8 cellular contexts compared by ENCODE assay signal in genomic region chr15:90560229-90560771, GRCh38. TPM values are rescaled to one million over a fixed set of nuclear protein-coding genes. Genes with fewer than 3 reads are reported as not detected.
DNase-seq lines count a peak whose midpoint lies in the region; ATAC-seq and TF ChIP-seq lines count a peak whose summit lies in the region.

No MANE protein-coding gene starts in this region.

- in situ Hi-C loops in astrocyte of the cerebellum (cut with HindIII; ENCODE audit: low sequenced_read_pairs) = no loop called here

- DNase-seq in HCEC 1CT = peak; percentile 27
- DNase-seq in astrocyte of the cerebellum (ENCODE audit: low read depth) = peak; percentile 99
- peak; percentile 89 for DNase-seq in iris pigment epithelial cell (ENCODE audit: low read depth)
- DNase-seq in stomach = no peak
- no peak for DNase-seq in KG1 (lab: John Stamatoyannopoulos, UW)
- DNase-seq in NCI-H1048 (lab: John Stamatoyannopoulos, UW) = no peak
- DNase-seq in DMS 273 treated with DMSO at 0.1 percent for 48 hours (lab: John Stamatoyannopoulos, UW) = no peak

- no peaks in the 10 kb centered on the region for H3K27me3 ChIP-seq in stomach

- intact Hi-C loops in stomach (cut with DNase I; ENCODE audit: low total_unique reads) = no loop called here

- TF ChIP-seq EP300 in stomach (IDR thresholded peaks at IDR 0.05) = peak; percentile 49

- no peak for ATAC-seq in GM18873 (IDR thresholded peaks at IDR 0.05; ENCODE audit: low FRiP score, unreplicated experiment)

- H3K27ac ChIP-seq in stomach = peak overlapping the region in 4 of 5 donors; percentile 76 to 84 (median 80)

- no peaks in the 10 kb centered on the region for H3K36me3 ChIP-seq in stomach

- no peak for TF ChIP-seq CTCF in astrocyte of the cerebellum (IDR thresholded peaks at IDR 0.05; ENCODE audit: low read depth, low read length, missing control alignments)
- no peak for TF ChIP-seq CTCF in stomach (IDR thresholded peaks at IDR 0.05)

- 30 to 38% (median 37%) methylated on average over 7 of the region's 7 CpGs for WGBS in stomach, 5 donors

- no peak for TF ChIP-seq POLR2A in stomach (IDR thresholded peaks at IDR 0.05)

- H3K4me3 ChIP-seq in astrocyte of the cerebellum (ENCODE audit: low read depth, low read length) (no peak overlapping the region), stomach (no peak overlapping the region)

- no peaks in the 10 kb centered on the region for H3K9me3 ChIP-seq in stomach

- peaks cover 48 to 93% (median 86%) of the 10 kb centered on the region in 4 donors for H3K4me1 ChIP-seq in stomach

RNA-seq across cellular contexts. Expression of gene CRTC3, which starts 30.6 kb away (rescaled TPM):
- 10 to 100 TPM; 11.0 to 47.7 (median 44.6) TPM for total RNA-seq in stomach
- 1 to 10 TPM; 8.2 to 8.9 (median 8.6) TPM for polyA plus RNA-seq in stomach

Comparison
In these comparisons a context has a peak if more than half of its experiments do, and no peak if none do; other contexts are left out.
1. DNase-seq: peak in HCEC 1CT (single experiment), astrocyte of the cerebellum (single experiment) and iris pigment epithelial cell (single experiment); none in stomach (single experiment), KG1 (single experiment), NCI-H1048 (single experiment) and DMS 273 treated with DMSO at 0.1 percent for 48 hours (single experiment).